16 cellular contexts compared by ENCODE assay signal in genomic region chr17:67078292-67078691, GRCh38. TPM values are rescaled to one million over a fixed set of nuclear protein-coding genes. Genes with fewer than 3 reads are reported as not detected.
DNase-seq lines count a peak whose midpoint lies in the region; ATAC-seq and TF ChIP-seq lines count a peak whose summit lies in the region.
"Had no signal": no experiment of that assay in that cellular context is flagged by ENCODE, and none has a peak within 500 bp of the region (broad histone marks: within the 10 kb centered on the region; RNA-seq: fewer than 3 reads in every experiment).

No MANE protein-coding gene starts in this region.

- H3K9me3 ChIP-seq in CD4-positive, alpha-beta T cell (ENCODE audit: control insufficient read depth, low read length): no peaks in the 10 kb centered on the region
- H3K9me3 ChIP-seq in mucosa of descending colon: no peaks in the 10 kb centered on the region
- H3K9me3 ChIP-seq: BLaER1, Caco-2, HAP-1 had no signal

- H3K36me3 Mint-ChIP-seq in activated naive CD8-positive, alpha-beta T cell treated with anti-CD3 and anti-CD28 coated beads, Interleukin-2, amount 10 ng/mL, durations not matched to agents 7 days and 5 days: peaks cover 15% of the 10 kb centered on the region
- H3K36me3 Mint-ChIP-seq in activated naive CD8-positive, alpha-beta T cell treated with anti-CD3 and anti-CD28 coated beads, Interleukin-2, amount 50 U/mL, for 24 hours (ENCODE audit: low read depth): peaks cover 24% of the 10 kb centered on the region
- peaks cover 56% of the 10 kb centered on the region for H3K36me3 Mint-ChIP-seq in CD4-positive, alpha-beta T cell (ENCODE audit: low read depth)
- H3K36me3 Mint-ChIP-seq in effector memory CD8-positive, alpha-beta T cell (ENCODE audit: insufficient read depth): peaks cover 42% of the 10 kb centered on the region
- H3K36me3 Mint-ChIP-seq in nephron progenitor cell (ENCODE audit: low read depth): peaks cover 16% of the 10 kb centered on the region

- peak; percentile 14 for DNase-seq in activated naive CD8-positive, alpha-beta T cell treated with anti-CD3 and anti-CD28 coated beads, Interleukin-2, amount 10 ng/mL, durations not matched to agents 7 days and 5 days
- DNase-seq in activated naive CD8-positive, alpha-beta T cell treated with anti-CD3 and anti-CD28 coated beads, Interleukin-2, amount 50 U/mL, for 24 hours: no peak
- no peak for DNase-seq in CD4-positive, alpha-beta T cell
- DNase-seq in effector memory CD8-positive, alpha-beta T cell: no peak
- DNase-seq in nephron progenitor cell: no peak
- no peak for DNase-seq in stimulated activated CD4-positive, alpha-beta T cell treated with anti-CD3 and anti-CD28 coated beads, Interleukin-4, amount 100 ng/mL, for 24 hours
- DNase-seq in kidney glomerular epithelial cell (lab: John Stamatoyannopoulos, UW): no peak
- no peak for DNase-seq in mucosa of descending colon
- DNase-seq: 8988T, Caco-2, GM23248 had no signal

- TF ChIP-seq CTCF in CD4-positive, alpha-beta T cell (IDR thresholded peaks at IDR 0.05): no peak
- TF ChIP-seq CTCF in nephron progenitor cell (IDR thresholded peaks at IDR 0.05) (no peak), mucosa of descending colon (IDR thresholded peaks at IDR 0.05) (no peak)

- peaks cover 18% of the 10 kb centered on the region for H3K4me1 Mint-ChIP-seq in activated naive CD8-positive, alpha-beta T cell treated with anti-CD3 and anti-CD28 coated beads, Interleukin-2, amount 10 ng/mL, durations not matched to agents 7 days and 5 days
- H3K4me1 Mint-ChIP-seq in activated naive CD8-positive, alpha-beta T cell treated with anti-CD3 and anti-CD28 coated beads, Interleukin-2, amount 50 U/mL, for 24 hours: peaks cover 13% of the 10 kb centered on the region
- H3K4me1 Mint-ChIP-seq in CD4-positive, alpha-beta T cell (ENCODE audit: low read depth): peaks cover 24% of the 10 kb centered on the region
- peaks cover 18 to 22% of the 10 kb centered on the region in 2 donors for H3K4me1 Mint-ChIP-seq in effector memory CD8-positive, alpha-beta T cell (ENCODE audit: low read depth in 2 of 2)
- peaks cover 6% of the 10 kb centered on the region for H3K4me1 Mint-ChIP-seq in nephron progenitor cell

- no peak overlapping the region for H3K27ac Mint-ChIP-seq in activated naive CD8-positive, alpha-beta T cell treated with anti-CD3 and anti-CD28 coated beads, Interleukin-2, amount 10 ng/mL, durations not matched to agents 7 days and 5 days
- H3K27ac Mint-ChIP-seq in activated naive CD8-positive, alpha-beta T cell treated with anti-CD3 and anti-CD28 coated beads, Interleukin-2, amount 50 U/mL, for 24 hours: no peak overlapping the region
- peak overlapping the region; percentile 42 for H3K27ac Mint-ChIP-seq in CD4-positive, alpha-beta T cell
- H3K27ac Mint-ChIP-seq in effector memory CD8-positive, alpha-beta T cell: peak overlapping the region; percentile 20 to 36
- peak overlapping the region; percentile 45 for H3K27ac Mint-ChIP-seq in nephron progenitor cell

- H3K4me3 ChIP-seq in mucosa of descending colon: no peak overlapping the region
- H3K4me3 ChIP-seq: BLaER1, GM23248, HAP-1 had no signal

- H3K9me3 Mint-ChIP-seq in activated naive CD8-positive, alpha-beta T cell treated with anti-CD3 and anti-CD28 coated beads, Interleukin-2, amount 10 ng/mL, durations not matched to agents 7 days and 5 days: no peaks in the 10 kb centered on the region
- H3K9me3 Mint-ChIP-seq in activated naive CD8-positive, alpha-beta T cell treated with anti-CD3 and anti-CD28 coated beads, Interleukin-2, amount 50 U/mL, for 24 hours: no peaks in the 10 kb centered on the region
- no peaks in the 10 kb centered on the region for H3K9me3 Mint-ChIP-seq in CD4-positive, alpha-beta T cell
- no peaks in the 10 kb centered on the region for H3K9me3 Mint-ChIP-seq in effector memory CD8-positive, alpha-beta T cell
- H3K9me3 Mint-ChIP-seq in nephron progenitor cell: no peaks in the 10 kb centered on the region
- H3K9me3 Mint-ChIP-seq: CD14-positive monocyte had no signal

- CTCF ChIA-PET in CD4-positive, alpha-beta T cell (lab: Charles Lee): interaction anchor here (0.7 kb wide), 1 partner anchor 89 kb away, joined by 3 read pairs; no protein-coding TSS in a partner anchor

- H3K27me3 Mint-ChIP-seq in activated naive CD8-positive, alpha-beta T cell treated with anti-CD3 and anti-CD28 coated beads, Interleukin-2, amount 10 ng/mL, durations not matched to agents 7 days and 5 days: no peaks in the 10 kb centered on the region
- H3K27me3 Mint-ChIP-seq in activated naive CD8-positive, alpha-beta T cell treated with anti-CD3 and anti-CD28 coated beads, Interleukin-2, amount 50 U/mL, for 24 hours: no peaks in the 10 kb centered on the region
- H3K27me3 Mint-ChIP-seq in CD4-positive, alpha-beta T cell: no peaks in the 10 kb centered on the region
- H3K27me3 Mint-ChIP-seq in effector memory CD8-positive, alpha-beta T cell: no peaks in the 10 kb centered on the region
- no peaks in the 10 kb centered on the region for H3K27me3 Mint-ChIP-seq in nephron progenitor cell (ENCODE audit: low read depth, poor library complexity)

- no peaks in the 10 kb centered on the region for H3K36me3 ChIP-seq in mucosa of descending colon (ENCODE audit: low read depth)

- H3K27me3 ChIP-seq in CD4-positive, alpha-beta T cell (ENCODE audit: control insufficient read depth, insufficient read depth, low read length): no peaks in the 10 kb centered on the region
- H3K27me3 ChIP-seq: BLaER1 had no signal

- H3K27ac ChIP-seq in CD4-positive, alpha-beta T cell (ENCODE audit: low read depth, low read length): no peak overlapping the region
- H3K27ac ChIP-seq: BLaER1, GM23248 had no signal

- H3K4me1 ChIP-seq in mucosa of descending colon (ENCODE audit: low read depth): no peaks in the 10 kb centered on the region
- H3K4me1 ChIP-seq: HAP-1 had no signal

- POLR2A ChIA-PET in activated naive CD8-positive, alpha-beta T cell treated with anti-CD3 and anti-CD28 coated beads, Interleukin-2, amount 10 ng/mL, durations not matched to agents 7 days and 5 days (lab: Charles Lee): interaction anchor here (0.7 kb wide), 1 partner anchor 1080 kb away, joined by 3 read pairs; no protein-coding TSS in a partner anchor
- POLR2A ChIA-PET in CD4-positive, alpha-beta T cell (lab: Charles Lee): interaction anchor here (0.6 to 0.8 kb wide), 2 partner anchors 10 to 750 kb away, joined by 4 read pairs; no protein-coding TSS in a partner anchor

- H3K4me3 Mint-ChIP-seq in activated naive CD8-positive, alpha-beta T cell treated with anti-CD3 and anti-CD28 coated beads, Interleukin-2, amount 10 ng/mL, durations not matched to agents 7 days and 5 days: no peak overlapping the region
- H3K4me3 Mint-ChIP-seq in activated naive CD8-positive, alpha-beta T cell treated with anti-CD3 and anti-CD28 coated beads, Interleukin-2, amount 50 U/mL, for 24 hours: no peak overlapping the region
- H3K4me3 Mint-ChIP-seq in CD4-positive, alpha-beta T cell: no peak overlapping the region
- H3K4me3 Mint-ChIP-seq in effector memory CD8-positive, alpha-beta T cell: no peak overlapping the region
- no peak overlapping the region for H3K4me3 Mint-ChIP-seq in nephron progenitor cell
- H3K4me3 Mint-ChIP-seq: CD14-positive monocyte had no signal

- intact Hi-C loops in CD4-positive, alpha-beta T cell (cut with DNase I, micrococcal nuclease): no loop called here
- intact Hi-C loops in mucosa of descending colon (cut with DNase I, micrococcal nuclease): no loop called here

- ATAC-seq in activated naive CD8-positive, alpha-beta T cell treated with anti-CD3 and anti-CD28 coated beads, Interleukin-2, amount 10 ng/mL, durations not matched to agents 7 days and 5 days (ENCODE audit: low read depth): no peak
- no peak for ATAC-seq in activated naive CD8-positive, alpha-beta T cell treated with anti-CD3 and anti-CD28 coated beads, Interleukin-2, amount 50 U/mL, for 24 hours
- no peak for ATAC-seq in CD4-positive, alpha-beta T cell (ENCODE audit: poor library complexity)
- no peak for ATAC-seq in effector memory CD8-positive, alpha-beta T cell (replicated peaks)
- no peak for ATAC-seq in mucosa of descending colon

RNA-seq across cellular contexts. Expression of gene CACNG1, which starts 33.9 kb away (rescaled TPM):
- not detected for total RNA-seq in activated naive CD8-positive, alpha-beta T cell treated with anti-CD3 and anti-CD28 coated beads, Interleukin-2, amount 10 ng/mL, durations not matched to agents 7 days and 5 days
- not detected for total RNA-seq in CD4-positive, alpha-beta T cell
- total RNA-seq in mucosa of descending colon: not detected
- total RNA-seq: A673, Caco-2, GM23248, H4 had no signal

Comparison
In these comparisons a context has a peak if more than half of its experiments do, and no peak if none do; other contexts are left out.
1. H3K27ac Mint-ChIP-seq: peak in CD4-positive, alpha-beta T cell (single experiment), effector memory CD8-positive, alpha-beta T cell (2 of 2) and nephron progenitor cell (single experiment); none in activated naive CD8-positive, alpha-beta T cell treated with anti-CD3 and anti-CD28 coated beads, Interleukin-2, amount 10 ng/mL, durations not matched to agents 7 days and 5 days (single experiment) and activated naive CD8-positive, alpha-beta T cell treated with anti-CD3 and anti-CD28 coated beads, Interleukin-2, amount 50 U/mL, for 24 hours (single experiment).